ENCODE assay signal across 1 cellular context in genomic region chr1:145063285-145063684, GRCh38. TPM values are rescaled to one million over a fixed set of nuclear protein-coding genes. Genes with fewer than 3 reads are reported as not detected.
"Had no signal": no experiment of that assay in that cellular context is flagged by ENCODE, and none has a peak within 500 bp of the region (broad histone marks: within the 10 kb centered on the region; RNA-seq: fewer than 3 reads in every experiment).

No MANE protein-coding gene starts in this region.

RNA-seq across cellular contexts. Expression of gene FAM72D, which starts 32.5 kb away (rescaled TPM):
- polyA plus RNA-seq: IgD-negative memory B cell had no signal
